19 cellular contexts compared by ENCODE assay signal in genomic region chr17:67020293-67020766, GRCh38. TPM values are rescaled to one million over a fixed set of nuclear protein-coding genes. Genes with fewer than 3 reads are reported as not detected.
A peak's percentile ranks its signal among the peaks of the same experiment; 100 is the strongest.
DNase-seq lines count a peak whose midpoint lies in the region; ATAC-seq and TF ChIP-seq lines count a peak whose summit lies in the region.
"Had no signal": no experiment of that assay in that cellular context is flagged by ENCODE, and none has a peak within 500 bp of the region (broad histone marks: within the 10 kb centered on the region; RNA-seq: fewer than 3 reads in every experiment).

No MANE protein-coding gene starts in this region.

- peak overlapping the region; percentile 19 for H3K27ac Mint-ChIP-seq in glutamatergic neuron (ENCODE audit: unreplicated experiment)
- H3K27ac Mint-ChIP-seq: CD8-positive, alpha-beta memory T cell had no signal

- peaks cover 19% of the 10 kb centered on the region for H3K9me3 Mint-ChIP-seq in glutamatergic neuron (ENCODE audit: unreplicated experiment)
- H3K9me3 Mint-ChIP-seq: CD8-positive, alpha-beta memory T cell had no signal

- peaks cover 16% of the 10 kb centered on the region for H3K27me3 Mint-ChIP-seq in glutamatergic neuron (ENCODE audit: unreplicated experiment)

- no peak overlapping the region for H3K4me3 Mint-ChIP-seq in glutamatergic neuron (ENCODE audit: unreplicated experiment)
- H3K4me3 Mint-ChIP-seq: CD8-positive, alpha-beta memory T cell had no signal

- TF ChIP-seq CTCF in glutamatergic neuron (IDR thresholded peaks at IDR 0.05; ENCODE audit: partially characterized antibody, unreplicated experiment), result no peak

- DNase-seq in NCI-H146 (lab: John Stamatoyannopoulos, UW), result peak; percentile 28
- DNase-seq in NCI-H146 treated with DMSO at 0.1 percent for 48 hours (lab: John Stamatoyannopoulos, UW; ENCODE audit: unreplicated experiment), result no peak
- DNase-seq in NCI-H69 (lab: John Stamatoyannopoulos, UW), result peak; percentile 53
- no peak for DNase-seq in glutamatergic neuron
- DNase-seq in activated CD8-positive, alpha-beta memory T cell treated with anti-CD3 and anti-CD28 coated beads, Interleukin-2, amount 50 U/mL, for 48 hours, result no peak
- DNase-seq in activated T-cell treated with anti-CD3 and anti-CD28 coated beads, Interleukin-2, amount 50 U/mL, for 48 hours, result no peak
- DNase-seq in T-helper 1 cell, result no peak
- DNase-seq: CD8-positive, alpha-beta memory T cell; DMS 273 treated with DMSO at 0.1 percent for 48 hours; GF-D8; NCI-H1048; NCI-H1694 treated with DMSO at 0.1 percent for 48 hours; NCI-H82 had no signal

- no peak for ATAC-seq in GM19351 (IDR thresholded peaks at IDR 0.05; ENCODE audit: unreplicated experiment)
- ATAC-seq: Panc1 had no signal

- H3K36me3 Mint-ChIP-seq in glutamatergic neuron (ENCODE audit: unreplicated experiment), result no peaks in the 10 kb centered on the region
- H3K36me3 Mint-ChIP-seq: CD8-positive, alpha-beta memory T cell had no signal

- H3K4me1 Mint-ChIP-seq in glutamatergic neuron (ENCODE audit: low read depth, unreplicated experiment), result peaks cover 35% of the 10 kb centered on the region
- H3K4me1 Mint-ChIP-seq: CD8-positive, alpha-beta memory T cell had no signal

RNA-seq across cellular contexts. Expression of gene CACNG1, which starts 24.0 kb away (rescaled TPM):
- total RNA-seq in glutamatergic neuron (ENCODE audit: unreplicated experiment), result not detected
- total RNA-seq: CD8-positive, alpha-beta memory T cell; H4; MCF 10A; NCI-H460; SK-MEL-5 had no signal

RNA-seq across cellular contexts. Expression of gene CACNG4, which starts 55.8 kb away (rescaled TPM):
- 105 TPM for total RNA-seq in glutamatergic neuron (ENCODE audit: unreplicated experiment)
- total RNA-seq: CD8-positive, alpha-beta memory T cell; MCF 10A; SK-MEL-5 had no signal

Comparison
In these comparisons a context has a peak if more than half of its experiments do, and no peak if none do; other contexts are left out.
1. DNase-seq: peak in NCI-H146 (single experiment) and NCI-H69 (single experiment); none in NCI-H146 treated with DMSO at 0.1 percent for 48 hours (single experiment), glutamatergic neuron (single experiment), activated CD8-positive, alpha-beta memory T cell treated with anti-CD3 and anti-CD28 coated beads, Interleukin-2, amount 50 U/mL, for 48 hours (single experiment), activated T-cell treated with anti-CD3 and anti-CD28 coated beads, Interleukin-2, amount 50 U/mL, for 48 hours (0 of 2) and T-helper 1 cell (0 of 5).